In genomic region chr16:1310832-1311200, GRCh38 we compare ENCODE assay signal across 8 cellular contexts. TPM values are rescaled to one million over a fixed set of nuclear protein-coding genes. Genes with fewer than 3 reads are reported as not detected.
DNase-seq lines count a peak whose midpoint lies in the region; FAIRE-seq and TF ChIP-seq lines count a peak whose summit lies in the region.

No MANE protein-coding gene starts in this region.

- intact Hi-C loops in endothelial cell of umbilical vein (cut with micrococcal nuclease): no loop called here
- intact Hi-C loops in posterior cingulate gyrus (cut with DNase I): no loop called here

- POLR2A ChIA-PET in endothelial cell of umbilical vein (lab: Charles Lee): no interaction called here

- H3K9ac ChIP-seq in SK-N-MC (ENCODE audit: insufficient read length): peak overlapping the region; percentile 99
- peak overlapping the region; percentile 85 for H3K9ac ChIP-seq in endothelial cell of umbilical vein (replicated peaks; ENCODE audit: extremely low read depth, insufficient read depth, low read length)

- no peaks in the 10 kb centered on the region for H3K27me3 ChIP-seq in endothelial cell of umbilical vein (ENCODE audit: control insufficient read depth in 2 of 2, insufficient read depth in 2 of 2, low read length in 2 of 2)
- no peaks in the 10 kb centered on the region for H3K27me3 ChIP-seq in osteoblast (ENCODE audit: insufficient read depth, low read length)

- H3K9me3 ChIP-seq in SK-N-MC (ENCODE audit: low read depth, low read length) (no peaks in the 10 kb centered on the region), endothelial cell of umbilical vein (replicated peaks; ENCODE audit: control insufficient read depth, insufficient read depth, low read length) (no peaks in the 10 kb centered on the region), osteoblast (ENCODE audit: low read depth, low read length) (no peaks in the 10 kb centered on the region)

- BruUV-seq in endothelial cell of umbilical vein (replicated peaks; lab: Mats Ljungman, UMichigan): no TSS peak

- H3K4me2 ChIP-seq in endothelial cell of umbilical vein (ENCODE audit: insufficient read depth, low read length) (peak overlapping the region; percentile 73), osteoblast (ENCODE audit: insufficient read depth, low read length) (peak overlapping the region; percentile 94)

- CTCF ChIA-PET in endothelial cell of umbilical vein (lab: Charles Lee): interaction anchor here (1.5 kb wide), 1 partner anchor 22 kb away, joined by 4 read pairs; no protein-coding TSS in a partner anchor

- H3K36me3 ChIP-seq in SK-N-MC (ENCODE audit: insufficient read depth, low read length) (peaks cover 42% of the 10 kb centered on the region), endothelial cell of umbilical vein (ENCODE audit: control insufficient read depth in 2 of 2, extremely low read depth in 1 of 2, insufficient read depth in 2 of 2, low read length in 2 of 2) (peaks cover 4 to 16% of the 10 kb centered on the region in 2 experiments), osteoblast (ENCODE audit: insufficient read depth, low read length) (peaks cover 16% of the 10 kb centered on the region)

- H3K9me1 ChIP-seq in endothelial cell of umbilical vein (replicated peaks; ENCODE audit: control insufficient read depth, extremely low read depth, insufficient read depth, low read length): no peaks in the 10 kb centered on the region

- H2AFZ ChIP-seq in endothelial cell of umbilical vein (ENCODE audit: low read depth, low read length) (no peak overlapping the region), osteoblast (ENCODE audit: low read length) (no peak overlapping the region)

- H4K20me1 ChIP-seq in endothelial cell of umbilical vein (replicated peaks; ENCODE audit: control insufficient read depth, extremely low read depth, insufficient read depth, low read length): no peaks in the 10 kb centered on the region
- peaks cover 55% of the 10 kb centered on the region for H4K20me1 ChIP-seq in osteoblast (ENCODE audit: insufficient read depth, low read length)

- H3K79me2 ChIP-seq in endothelial cell of umbilical vein (ENCODE audit: control insufficient read depth, insufficient read depth, low read length) (peaks cover 57% of the 10 kb centered on the region), osteoblast (ENCODE audit: insufficient read depth, low read length) (peaks cover 60% of the 10 kb centered on the region)

- no peak for TF ChIP-seq POLR2A in endothelial cell of umbilical vein (IDR thresholded peaks at IDR 0.05; ENCODE audit: low read depth, low read length)

- no peak for TF ChIP-seq CTCF in endothelial cell of umbilical vein (IDR thresholded peaks at IDR 0.05; ENCODE audit: extremely low read depth in 1 of 2, insufficient read depth in 1 of 2, low read depth in 1 of 2, low read length in 2 of 2)
- no peak for TF ChIP-seq CTCF in osteoblast (IDR thresholded peaks at IDR 0.05; ENCODE audit: extremely low read depth, low read depth, low read length)

- DNase-seq in GM19239 (ENCODE audit: insufficient read length, low spot score): peak; percentile 63
- no peak for DNase-seq in SK-N-MC (ENCODE audit: low read depth, low spot score)
- peak; percentile 29 for DNase-seq in endothelial cell of umbilical vein (ENCODE audit: low read depth, low spot score)
- DNase-seq in osteoblast (ENCODE audit: insufficient read length, low spot score, missing footprints): peak; percentile 92
- no peak for DNase-seq in SKM-1 (lab: John Stamatoyannopoulos, UW; ENCODE audit: unreplicated experiment)
- no peak for DNase-seq in HuH-7.5 (ENCODE audit: low spot score)
- DNase-seq in posterior cingulate gyrus: no peak
- no peak for DNase-seq in activated CD8-positive, alpha-beta memory T cell treated with anti-CD3 and anti-CD28 coated beads, Interleukin-2, amount 50 U/mL, for 48 hours

- dilution Hi-C loops in endothelial cell of umbilical vein (cut with MboI; ENCODE audit: extremely low pct_ligation_motif_present, low sequenced_read_pairs): no loop called here

- peak; percentile 91 for FAIRE-seq in GM19239 (lab: Jason Lieb, UNC)
- peak; percentile 71 for FAIRE-seq in endothelial cell of umbilical vein (lab: Jason Lieb, UNC)

- peak overlapping the region; percentile 100 for H3K4me3 ChIP-seq in SK-N-MC
- H3K4me3 ChIP-seq in endothelial cell of umbilical vein (replicated peaks in 1 of 3; ENCODE audit: insufficient read depth in 1 of 3, low read depth in 1 of 3, low read length in 3 of 3): peak overlapping the region; percentile 74 to 94 (median 87)
- H3K4me3 ChIP-seq in osteoblast (ENCODE audit: insufficient read depth, low read length): peak overlapping the region; percentile 81

- H3K27ac ChIP-seq in SK-N-MC (no peak overlapping the region), endothelial cell of umbilical vein (ENCODE audit: insufficient read depth, low read depth, low read length) (no peak overlapping the region), osteoblast (ENCODE audit: low read depth, low read length) (peak overlapping the region; percentile 14)

- H3K4me1 ChIP-seq in endothelial cell of umbilical vein (ENCODE audit: control insufficient read depth, extremely low read depth, insufficient read depth, low read length): peaks cover 14% of the 10 kb centered on the region
- H3K4me1 ChIP-seq in osteoblast (ENCODE audit: insufficient read depth, low read length): peaks cover 23% of the 10 kb centered on the region

TF ChIP-seq in endothelial cell of umbilical vein, 7 proteins besides CTCF, POLR2A, EP300 and RAD21 (continues in another document):
- TF ChIP-seq EZH2 (IDR thresholded peaks at IDR 0.05; ENCODE audit: borderline replicate concordance, low read depth, low read length, severe bottlenecking) (no peak), JUN (IDR thresholded peaks at IDR 0.05; ENCODE audit: borderline replicate concordance, insufficient read depth, insufficient read length, low read depth) (no peak), POLR2AphosphoS5 (IDR thresholded peaks at IDR 0.05; ENCODE audit: insufficient read depth, low read depth, low read length) (no peak), MYC (IDR thresholded peaks at IDR 0.05; ENCODE audit: low read depth, low read length) (no peak), GATA2 (IDR thresholded peaks at IDR 0.05; ENCODE audit: insufficient read depth, insufficient read length, low read depth, low read length) (no peak), FOS (IDR thresholded peaks at IDR 0.05; ENCODE audit: borderline replicate concordance, insufficient read depth, low read length) (no peak)

RNA-seq across cellular contexts. Expression of gene UBE2I, which starts 1.4 kb away (rescaled TPM):
- 230 and 233 TPM in 2 replicates for total RNA-seq in endothelial cell of umbilical vein
- polyA plus RNA-seq in endothelial cell of umbilical vein: 121 and 122 TPM in 2 replicates
- polyA plus RNA-seq in endothelial cell of umbilical vein (2011; cell fraction: cytosol; rRNA removed): 143 and 152 TPM in 2 replicates
- 216 and 241 TPM in 2 replicates for polyA plus RNA-seq in endothelial cell of umbilical vein (2011; cell fraction: nucleus; rRNA removed)
- 167 and 177 TPM in 2 replicates for polyA plus RNA-seq in endothelial cell of umbilical vein (2012)
- polyA minus RNA-seq in endothelial cell of umbilical vein: 70.3 and 73.6 TPM in 2 replicates
- 64.5 TPM for polyA minus RNA-seq in endothelial cell of umbilical vein (2011; cell fraction: cytosol; rRNA and poly(A)+ RNA removed)
- polyA minus RNA-seq in endothelial cell of umbilical vein (2011; cell fraction: nucleus; rRNA and poly(A)+ RNA removed): 66.8 and 90.0 TPM in 2 replicates
- 37.1 and 49.2 TPM in 2 replicates for total RNA-seq in osteoblast

RNA-seq across cellular contexts. Expression of gene BAIAP3, which starts 22.6 kb away (rescaled TPM):
- total RNA-seq in endothelial cell of umbilical vein (0.66 and 0.88 TPM in 2 replicates), osteoblast (under 0.01 and 0.29 TPM in 2 replicates)
- polyA plus RNA-seq in endothelial cell of umbilical vein: 0.27 and 0.36 TPM in 2 replicates
- polyA plus RNA-seq in endothelial cell of umbilical vein (2011; cell fraction: cytosol; rRNA removed): 0.09 and 0.10 TPM in 2 replicates
- 1.1 and 1.8 TPM in 2 replicates for polyA plus RNA-seq in endothelial cell of umbilical vein (2011; cell fraction: nucleus; rRNA removed)
- polyA plus RNA-seq in endothelial cell of umbilical vein (2012): 0.12 and 0.33 TPM in 2 replicates
- 0.32 and 0.38 TPM in 2 replicates for polyA minus RNA-seq in endothelial cell of umbilical vein
- not detected for polyA minus RNA-seq in endothelial cell of umbilical vein (2011; cell fraction: cytosol; rRNA and poly(A)+ RNA removed)
- polyA minus RNA-seq in endothelial cell of umbilical vein (2011; cell fraction: nucleus; rRNA and poly(A)+ RNA removed): 0.19 and 0.24 TPM in 2 replicates

RNA-seq across cellular contexts. Expression of gene TSR3, which starts 40.9 kb away (rescaled TPM):
- 65.4 and 69.9 TPM in 2 replicates for total RNA-seq in endothelial cell of umbilical vein
- polyA plus RNA-seq in endothelial cell of umbilical vein: 82.7 and 88.7 TPM in 2 replicates
- polyA plus RNA-seq in endothelial cell of umbilical vein (2011; cell fraction: cytosol; rRNA removed): 51.6 and 68.7 TPM in 2 replicates
- 25.1 and 31.3 TPM in 2 replicates for polyA plus RNA-seq in endothelial cell of umbilical vein (2011; cell fraction: nucleus; rRNA removed)
- 54.6 and 74.3 TPM in 2 replicates for polyA plus RNA-seq in endothelial cell of umbilical vein (2012)
- polyA minus RNA-seq in endothelial cell of umbilical vein: 16.0 and 18.7 TPM in 2 replicates
- 48.5 TPM for polyA minus RNA-seq in endothelial cell of umbilical vein (2011; cell fraction: cytosol; rRNA and poly(A)+ RNA removed)
- 4.2 and 10.8 TPM in 2 replicates for polyA minus RNA-seq in endothelial cell of umbilical vein (2011; cell fraction: nucleus; rRNA and poly(A)+ RNA removed)
- total RNA-seq in osteoblast: 53.6 and 57.8 TPM in 2 replicates

RNA-seq across cellular contexts. Expression of gene GNPTG, which starts 40.9 kb away (rescaled TPM):
- total RNA-seq in endothelial cell of umbilical vein: 51.6 and 56.3 TPM in 2 replicates
- 109 and 137 TPM in 2 replicates for polyA plus RNA-seq in endothelial cell of umbilical vein
- polyA plus RNA-seq in endothelial cell of umbilical vein (2011; cell fraction: cytosol; rRNA removed): 88.9 and 119 TPM in 2 replicates
- polyA plus RNA-seq in endothelial cell of umbilical vein (2011; cell fraction: nucleus; rRNA removed): 102 and 120 TPM in 2 replicates
- polyA plus RNA-seq in endothelial cell of umbilical vein (2012): 29.8 and 51.0 TPM in 2 replicates
- 27.9 and 40.7 TPM in 2 replicates for polyA minus RNA-seq in endothelial cell of umbilical vein
- 17.3 TPM for polyA minus RNA-seq in endothelial cell of umbilical vein (2011; cell fraction: cytosol; rRNA and poly(A)+ RNA removed)
- polyA minus RNA-seq in endothelial cell of umbilical vein (2011; cell fraction: nucleus; rRNA and poly(A)+ RNA removed): 11.6 and 24.3 TPM in 2 replicates
- 67.8 and 69.1 TPM in 2 replicates for total RNA-seq in osteoblast

RNA-seq across cellular contexts. Expression of gene TPSD1, which starts 54.9 kb away (rescaled TPM):
- total RNA-seq in endothelial cell of umbilical vein: not detected in 2 replicates
- polyA plus RNA-seq in endothelial cell of umbilical vein: not detected in 2 replicates
- polyA plus RNA-seq in endothelial cell of umbilical vein (2011; cell fraction: cytosol; rRNA removed): not detected in 2 replicates
- not detected in 2 replicates for polyA plus RNA-seq in endothelial cell of umbilical vein (2011; cell fraction: nucleus; rRNA removed)
- not detected in 2 replicates for polyA plus RNA-seq in endothelial cell of umbilical vein (2012)
- polyA minus RNA-seq in endothelial cell of umbilical vein: not detected in 2 replicates
- polyA minus RNA-seq in endothelial cell of umbilical vein (2011; cell fraction: cytosol; rRNA and poly(A)+ RNA removed): not detected
- polyA minus RNA-seq in endothelial cell of umbilical vein (2011; cell fraction: nucleus; rRNA and poly(A)+ RNA removed): not detected in 2 replicates
- total RNA-seq in osteoblast: not detected in 2 replicates

Comparison
In these comparisons a context has a peak if more than half of its experiments do, and no peak if none do; other contexts are left out.
1. DNase-seq: peak in GM19239 (single experiment), endothelial cell of umbilical vein (single experiment) and osteoblast (single experiment); none in SK-N-MC (single experiment), SKM-1 (single experiment), HuH-7.5 (single experiment), posterior cingulate gyrus (0 of 10) and activated CD8-positive, alpha-beta memory T cell treated with anti-CD3 and anti-CD28 coated beads, Interleukin-2, amount 50 U/mL, for 48 hours (single experiment).
2. Peak in every context shown above with its lines, with median percentiles within 50 percentile points of each other: H3K4me3 ChIP-seq.